Comparison of ENCODE assay signal across 8 cellular contexts in genomic region chr20:38073307-38074010, GRCh38. TPM values are rescaled to one million over a fixed set of nuclear protein-coding genes. Genes with fewer than 3 reads are reported as not detected.
DNase-seq lines count a peak whose midpoint lies in the region; ATAC-seq, FAIRE-seq and TF ChIP-seq lines count a peak whose summit lies in the region.

No MANE protein-coding gene starts in this region.

- H4K5ac ChIP-seq in IMR-90 (ENCODE audit: low read depth, low read length) (peak overlapping the region; percentile 78), H1 (ENCODE audit: insufficient read length, low read depth, low read length) (no peak overlapping the region), mesendoderm (ENCODE audit: low read length) (no peak overlapping the region)

- peak overlapping the region; percentile 90 for H2BK120ac ChIP-seq in IMR-90 (ENCODE audit: low read depth, low read length)
- no peak overlapping the region for H2BK120ac ChIP-seq in H1 (replicated peaks; ENCODE audit: low read depth, low read length)
- H2BK120ac ChIP-seq in mesendoderm (ENCODE audit: low read depth, low read length), result no peak overlapping the region

- TF ChIP-seq POLR2A in IMR-90 (IDR thresholded peaks at IDR 0.05; ENCODE audit: low read depth, low read length) (no peak), H1 (IDR thresholded peaks at IDR 0.05; ENCODE audit: control extremely low read depth in 1 of 2, low read depth in 2 of 2, low read length in 2 of 2) (no peak)

- H3K23ac ChIP-seq in IMR-90 (ENCODE audit: low read depth, low read length) (peak overlapping the region; percentile 50; the same call in 1 of the 2 replicates), H1 (ENCODE audit: insufficient read length) (no peak overlapping the region), mesendoderm (ENCODE audit: low read length) (no peak overlapping the region)

- H2BK15ac ChIP-seq in IMR-90 (ENCODE audit: low read depth, low read length), result peak overlapping the region; percentile 87
- H2BK15ac ChIP-seq in H1 (ENCODE audit: low read length), result no peak overlapping the region
- no peak overlapping the region for H2BK15ac ChIP-seq in mesendoderm (replicated peaks; ENCODE audit: low read depth)

- peak overlapping the region; percentile 92 for H2BK5ac ChIP-seq in IMR-90 (ENCODE audit: low read depth, low read length, poor library complexity, severe bottlenecking)
- no peak overlapping the region for H2BK5ac ChIP-seq in H1 (ENCODE audit: low read depth, low read length)
- no peak overlapping the region for H2BK5ac ChIP-seq in mesendoderm (ENCODE audit: low read length)

- H3K9me3 ChIP-seq in IMR-90 (ENCODE audit: control insufficient read depth, insufficient read depth, low read length) (no peaks in the 10 kb centered on the region), H1 (ENCODE audit: insufficient read depth in 2 of 2, low read depth in 1 of 2, low read length in 1 of 2) (no peaks in the 10 kb centered on the region), upper lobe of right lung (no peaks in the 10 kb centered on the region)

- H3K4me2 ChIP-seq in IMR-90 (ENCODE audit: low read depth, low read length) (peak overlapping the region; percentile 55), H1 (ENCODE audit: insufficient read depth in 1 of 2, low read depth in 2 of 2, low read length in 2 of 2) (no peak overlapping the region), mesendoderm (ENCODE audit: low read length) (no peak overlapping the region)

- H4K91ac ChIP-seq in IMR-90 (ENCODE audit: insufficient read depth, low read depth, low read length) (peak overlapping the region; percentile 73), H1 (replicated peaks; ENCODE audit: insufficient read length, low read length) (no peak overlapping the region)

- H2AK5ac ChIP-seq in IMR-90 (ENCODE audit: low read depth, low read length) (peak overlapping the region; percentile 89), H1 (ENCODE audit: low read depth, low read length) (no peak overlapping the region), mesendoderm (ENCODE audit: low read length) (no peak overlapping the region)

- peaks cover 48% of the 10 kb centered on the region for H3K36me3 Mint-ChIP-seq in activated CD4-positive, alpha-beta memory T cell treated with anti-CD3 and anti-CD28 coated beads for 36 hours
- H3K36me3 Mint-ChIP-seq in activated CD4-positive, alpha-beta memory T cell treated with anti-CD3 and anti-CD28 coated beads, Interleukin-2, amount 10 ng/mL, durations not matched to agents 7 days and 5 days (ENCODE audit: low read depth), result peaks cover 73% of the 10 kb centered on the region

- peak overlapping the region; percentile 8 for H2AK9ac ChIP-seq in IMR-90 (replicated peaks; ENCODE audit: low read depth, low read length, poor library complexity)

- intact Hi-C loops in activated CD4-positive, alpha-beta memory T cell treated with anti-CD3 and anti-CD28 coated beads for 36 hours (cut with micrococcal nuclease), result loop anchor here (5.0 kb wide), 2 partner anchors 94 to 149 kb away; partner anchors contain the start of gene TGM2
- intact Hi-C loops in IMR-90 (cut with micrococcal nuclease) (loop anchor here (1.0 to 2.0 kb wide), 3 partner anchors 92 to 148 kb away; partner anchors contain the start of gene TGM2), upper lobe of right lung (cut with DNase I) (loop anchor here (10.0 kb wide), 1 partner anchor 51 kb away; no protein-coding TSS in a partner anchor)

- H2AFZ ChIP-seq in IMR-90 (replicated peaks; ENCODE audit: low read length, poor library complexity) (no peak overlapping the region), H1 (ENCODE audit: low read length) (no peak overlapping the region)

- peak overlapping the region; percentile 88 for H3K4ac ChIP-seq in IMR-90 (ENCODE audit: low read depth, low read length)
- no peak overlapping the region for H3K4ac ChIP-seq in H1 (replicated peaks; ENCODE audit: insufficient read length, low read depth, low read length)
- H3K4ac ChIP-seq in mesendoderm (ENCODE audit: low read depth, low read length), result no peak overlapping the region

- H4K20me1 ChIP-seq in IMR-90 (ENCODE audit: insufficient read depth, low read length) (no peaks in the 10 kb centered on the region), H1 (replicated peaks in 1 of 2; ENCODE audit: control insufficient read depth in 1 of 2, insufficient read depth in 2 of 2, low read length in 2 of 2) (peaks cover 0 to 6% of the 10 kb centered on the region in 2 experiments)

- H3K18ac ChIP-seq in IMR-90 (ENCODE audit: low read depth, low read length), result peak overlapping the region; percentile 72
- H3K18ac ChIP-seq in H1 (ENCODE audit: extremely low read depth, low read length), result no peak overlapping the region
- no peak overlapping the region for H3K18ac ChIP-seq in mesendoderm (ENCODE audit: low read length)

- H3K27me3 ChIP-seq in IMR-90 (ENCODE audit: control insufficient read depth, insufficient read depth, low read length) (no peaks in the 10 kb centered on the region), H1 (replicated peaks in 1 of 4; ENCODE audit: control insufficient read depth in 3 of 4, extremely low read depth in 1 of 4, insufficient read depth in 3 of 4, low read length in 3 of 4) (no peaks in the 10 kb centered on the region), mesendoderm (ENCODE audit: insufficient read depth, low read length, poor library complexity) (no peaks in the 10 kb centered on the region), upper lobe of right lung (no peaks in the 10 kb centered on the region)

- peak overlapping the region; percentile 81 for H3K14ac ChIP-seq in IMR-90 (replicated peaks; ENCODE audit: low read depth, low read length)
- no peak overlapping the region for H3K14ac ChIP-seq in H1 (ENCODE audit: insufficient read length)

- ATAC-seq in IMR-90 (ENCODE audit: low read depth) (peak; percentile 87), upper lobe of right lung (peak; percentile 91)

- peak; percentile 89 for TF ChIP-seq CTCF in IMR-90 (conservative IDR thresholded peaks at IDR 0.05; ENCODE audit: low read depth, low read length)
- TF ChIP-seq CTCF in H1 (IDR thresholded peaks at IDR 0.05; ENCODE audit: control extremely low read depth in 1 of 3, insufficient read depth in 1 of 3, low read depth in 1 of 3, low read length in 3 of 3), result peak in 2 of 3 experiments; percentile 69 to 78; a peak in 3 of 4 replicates
- peak; percentile 73 for TF ChIP-seq CTCF in upper lobe of right lung (IDR thresholded peaks at IDR 0.05)

- FAIRE-seq in H1 (lab: Jason Lieb, UNC), result peak; percentile 81

- H3K36me3 ChIP-seq in IMR-90 (ENCODE audit: control insufficient read depth, insufficient read depth, low read length) (peaks cover 22% of the 10 kb centered on the region), H1 (ENCODE audit: control insufficient read depth in 2 of 4, insufficient read depth in 4 of 4, low read length in 3 of 4) (peaks cover 2 to 32% (median 18%) of the 10 kb centered on the region in 4 experiments), mesendoderm (ENCODE audit: control insufficient read depth, insufficient read depth, low read length) (peaks cover 8% of the 10 kb centered on the region), upper lobe of right lung (peaks cover 47% of the 10 kb centered on the region)

- H2BK12ac ChIP-seq in H1 (ENCODE audit: low read depth, low read length), result no peak overlapping the region

- no peak overlapping the region for H3K4me3 Mint-ChIP-seq in activated CD4-positive, alpha-beta memory T cell treated with anti-CD3 and anti-CD28 coated beads for 36 hours
- H3K4me3 Mint-ChIP-seq in activated CD4-positive, alpha-beta memory T cell treated with anti-CD3 and anti-CD28 coated beads, Interleukin-2, amount 10 ng/mL, durations not matched to agents 7 days and 5 days, result no peak overlapping the region

- CTCF ChIA-PET in activated CD4-positive, alpha-beta memory T cell treated with anti-CD3 and anti-CD28 coated beads for 36 hours (lab: Charles Lee), result interaction anchor here (0.6 to 7.1 kb wide), 37 partner anchors 8 to 509 kb away, joined by 3 to 119 read pairs (median 5); partner anchors contain the start of gene TTI1
- CTCF ChIA-PET in activated CD4-positive, alpha-beta memory T cell treated with anti-CD3 and anti-CD28 coated beads, Interleukin-2, amount 10 ng/mL, durations not matched to agents 7 days and 5 days (lab: Charles Lee), result interaction anchor here (0.7 to 2.4 kb wide), 19 partner anchors 9 to 203 kb away, joined by 3 to 38 read pairs (median 4); no protein-coding TSS in a partner anchor
- CTCF ChIA-PET in IMR-90 (lab: Yijun Ruan, JAX), result interaction anchor here (0.7 to 2.0 kb wide), 21 partner anchors 10 to 283 kb away, joined by 3 to 21 read pairs (median 4); no protein-coding TSS in a partner anchor
- CTCF ChIA-PET in H1 (lab: Charles Lee; ENCODE audit: partially characterized antibody), result interaction anchor here (0.6 to 6.6 kb wide), 48 partner anchors 9 to 1794 kb away, joined by 3 to 109 read pairs (median 4); no protein-coding TSS in a partner anchor

- H4K8ac ChIP-seq in IMR-90 (ENCODE audit: low read depth in 2 of 2, low read length in 2 of 2) (peak overlapping the region; percentile 28 to 83; a peak in 3 of 4 replicates), H1 (ENCODE audit: extremely low read depth, insufficient read depth, low read length) (no peak overlapping the region), mesendoderm (ENCODE audit: low read depth, low read length) (no peak overlapping the region)

- H3K79me1 ChIP-seq in IMR-90 (ENCODE audit: low read depth in 1 of 2, low read length in 2 of 2) (peaks cover 34 to 55% of the 10 kb centered on the region in 2 experiments), H1 (ENCODE audit: low read depth, low read length) (peaks cover 8% of the 10 kb centered on the region), mesendoderm (ENCODE audit: low read length) (peaks cover 5% of the 10 kb centered on the region)

- POLR2A ChIA-PET in activated CD4-positive, alpha-beta memory T cell treated with anti-CD3 and anti-CD28 coated beads for 36 hours (lab: Charles Lee), result interaction anchor here (1.0 to 1.3 kb wide), 2 partner anchors 16 to 148 kb away, joined by 4 read pairs; no protein-coding TSS in a partner anchor
- POLR2A ChIA-PET in activated CD4-positive, alpha-beta memory T cell treated with anti-CD3 and anti-CD28 coated beads, Interleukin-2, amount 10 ng/mL, durations not matched to agents 7 days and 5 days (lab: Charles Lee), result no interaction called here
- POLR2A ChIA-PET in IMR-90 (lab: Charles Lee; ENCODE audit: unreplicated experiment), result no interaction called here
- POLR2A ChIA-PET in H1 (lab: Charles Lee; ENCODE audit: partially characterized antibody), result interaction anchor here (0.6 to 1.6 kb wide), 3 partner anchors 22 to 122 kb away, joined by 3 to 4 read pairs (median 3); no protein-coding TSS in a partner anchor

- H3K4me1 Mint-ChIP-seq in activated CD4-positive, alpha-beta memory T cell treated with anti-CD3 and anti-CD28 coated beads for 36 hours (ENCODE audit: low read depth), result peaks cover 16% of the 10 kb centered on the region
- H3K4me1 Mint-ChIP-seq in activated CD4-positive, alpha-beta memory T cell treated with anti-CD3 and anti-CD28 coated beads, Interleukin-2, amount 10 ng/mL, durations not matched to agents 7 days and 5 days, result no peaks in the 10 kb centered on the region

- DNase-seq in activated CD4-positive, alpha-beta memory T cell treated with anti-CD3 and anti-CD28 coated beads for 36 hours, result peak; percentile 22
- DNase-seq in activated CD4-positive, alpha-beta memory T cell treated with anti-CD3 and anti-CD28 coated beads, Interleukin-2, amount 10 ng/mL, durations not matched to agents 7 days and 5 days, result no peak
- DNase-seq in IMR-90 (peak; percentile 98), SHP77 treated with DMSO at 0.1 percent for 48 hours (lab: John Stamatoyannopoulos, UW) (peak; percentile 24), H1 (ENCODE audit: low read depth in 1 of 2, low spot score in 2 of 2) (peak in 1 of 2 experiments; percentile 66), mesendoderm (peak; percentile 81), upper lobe of right lung (no peak)
- no peak for DNase-seq in stimulated activated CD4-positive, alpha-beta T cell treated with anti-CD3 and anti-CD28 coated beads, Interleukin-4, amount 100 ng/mL, for 4 hours

- peak overlapping the region; percentile 2 for H3K27ac Mint-ChIP-seq in activated CD4-positive, alpha-beta memory T cell treated with anti-CD3 and anti-CD28 coated beads for 36 hours
- H3K27ac Mint-ChIP-seq in activated CD4-positive, alpha-beta memory T cell treated with anti-CD3 and anti-CD28 coated beads, Interleukin-2, amount 10 ng/mL, durations not matched to agents 7 days and 5 days, result no peak overlapping the region

- peak overlapping the region; percentile 95 for H2BK20ac ChIP-seq in IMR-90 (ENCODE audit: low read depth, low read length)
- H2BK20ac ChIP-seq in H1 (ENCODE audit: low read length), result no peak overlapping the region

- in situ Hi-C loops in IMR-90 (cut with MboI; ENCODE audit: low sequenced_read_pairs), result no loop called here

- H3K9ac ChIP-seq in IMR-90 (ENCODE audit: low read depth, low read length) (peak overlapping the region; percentile 50), H1 (replicated peaks in 1 of 4; ENCODE audit: extremely low read depth in 1 of 4, low read depth in 3 of 4, low read length in 3 of 4) (no peak overlapping the region), mesendoderm (ENCODE audit: low read length) (no peak overlapping the region)

- H3K4me1 ChIP-seq in IMR-90 (ENCODE audit: control insufficient read depth, insufficient read depth, low read length), result peaks cover 21% of the 10 kb centered on the region
- H3K4me1 ChIP-seq in H1 (replicated peaks in 1 of 4; ENCODE audit: control insufficient read depth in 3 of 4, insufficient read depth in 4 of 4, low read length in 3 of 4), result 0 out of 7 replicates have a peak, but pooled peaks cover 0 to 2% (median 0%) of the 10 kb centered on the region in 4 experiments
- peaks cover 2% of the 10 kb centered on the region for H3K4me1 ChIP-seq in mesendoderm (ENCODE audit: control insufficient read depth, low read depth, low read length)
- peaks cover 29% of the 10 kb centered on the region for H3K4me1 ChIP-seq in upper lobe of right lung

- H3K56ac ChIP-seq in IMR-90 (ENCODE audit: extremely low read depth, insufficient read depth, low read length), result peak overlapping the region; percentile 29; the same call in 1 of the 2 replicates
- no peak overlapping the region for H3K56ac ChIP-seq in H1 (replicated peaks; ENCODE audit: insufficient read length, low read depth, low read length)
- H3K56ac ChIP-seq in mesendoderm (ENCODE audit: low read length), result no peak overlapping the region

- BruUV-seq in IMR-90 (replicated peaks; lab: Mats Ljungman, UMichigan), result no TSS peak

- no peaks in the 10 kb centered on the region for H3K23me2 ChIP-seq in H1 (ENCODE audit: low read depth, low read length)

- peak; percentile 75 for TF ChIP-seq RAD21 in IMR-90 (IDR thresholded peaks at IDR 0.05; ENCODE audit: low read length)
- TF ChIP-seq RAD21 in H1 (IDR thresholded peaks at IDR 0.05 in 1 of 2, conservative IDR thresholded peaks at IDR 0.05 in 1 of 2; ENCODE audit: low read depth in 2 of 2, low read length in 2 of 2), result peak; percentile 49 to 62

- TF ChIP-seq EP300 in H1 (IDR thresholded peaks at IDR 0.05; ENCODE audit: borderline replicate concordance in 1 of 2, low read depth in 2 of 2, low read length in 2 of 2), result no peak

- no peaks in the 10 kb centered on the region for H3K27me3 Mint-ChIP-seq in activated CD4-positive, alpha-beta memory T cell treated with anti-CD3 and anti-CD28 coated beads for 36 hours
- no peaks in the 10 kb centered on the region for H3K27me3 Mint-ChIP-seq in activated CD4-positive, alpha-beta memory T cell treated with anti-CD3 and anti-CD28 coated beads, Interleukin-2, amount 10 ng/mL, durations not matched to agents 7 days and 5 days

- H3K9me1 ChIP-seq in IMR-90 (ENCODE audit: insufficient read depth, low read length), result peaks cover 18% of the 10 kb centered on the region

- H3K27ac ChIP-seq in IMR-90 (ENCODE audit: insufficient read depth, low read length), result peak overlapping the region; percentile 89
- no peak overlapping the region for H3K27ac ChIP-seq in H1 (ENCODE audit: low read depth, low read length)
- no peak overlapping the region for H3K27ac ChIP-seq in mesendoderm (ENCODE audit: low read depth, low read length)
- H3K27ac ChIP-seq in upper lobe of right lung, result peak overlapping the region; percentile 63

- dilution Hi-C loops in IMR-90 (cut with HindIII; ENCODE audit: low sequenced_read_pairs, unreplicated experiment), result no loop called here

- no peaks in the 10 kb centered on the region for H3K9me3 Mint-ChIP-seq in activated CD4-positive, alpha-beta memory T cell treated with anti-CD3 and anti-CD28 coated beads for 36 hours
- no peaks in the 10 kb centered on the region for H3K9me3 Mint-ChIP-seq in activated CD4-positive, alpha-beta memory T cell treated with anti-CD3 and anti-CD28 coated beads, Interleukin-2, amount 10 ng/mL, durations not matched to agents 7 days and 5 days

- no CpG with 5 or more reads among the region's 4 CpGs for WGBS in IMR-90 (ENCODE audit: extremely low coverage in 2 of 2, insufficient read length in 1 of 2), 2 experiments
- 56% methylated on average over 4 of the region's 4 CpGs; no CpG with 5 or more reads in 1 of the 2 experiments for WGBS in H1 (ENCODE audit: extremely low coverage in 1 of 2, insufficient coverage in 1 of 2, insufficient read length in 1 of 2, insufficient replicate concordance in 2 of 2, low coverage in 1 of 2, low lambda C conversion rate in 2 of 2, missing lambda C conversion rate in 1 of 2), 2 experiments
- WGBS in mesendoderm (ENCODE audit: extremely low coverage, insufficient coverage, low lambda C conversion rate), result no CpG with 5 or more reads among the region's 4 CpGs

- H3K79me2 ChIP-seq in H1 (ENCODE audit: control insufficient read depth in 1 of 2, insufficient read depth in 2 of 2, low read length in 2 of 2) (peaks cover 0 to 8% of the 10 kb centered on the region in 2 experiments; a peak in 2 of 4 replicates), mesendoderm (ENCODE audit: control insufficient read depth, insufficient read depth, low read length) (no peaks in the 10 kb centered on the region)

- H3K4me3 ChIP-seq in IMR-90 (ENCODE audit: insufficient read depth, low read depth, low read length) (no peak overlapping the region), H1 (ENCODE audit: extremely low read depth in 1 of 4, insufficient read depth in 2 of 4, low read depth in 3 of 4, low read length in 4 of 4) (no peak overlapping the region), mesendoderm (ENCODE audit: low read length) (no peak overlapping the region), upper lobe of right lung (no peak overlapping the region)

RNA-seq across cellular contexts. Expression of gene RPRD1B, which starts 39.9 kb away (rescaled TPM):
- 10 to 100 TPM; 26.2 to 28.9 TPM for total RNA-seq in activated CD4-positive, alpha-beta memory T cell treated with anti-CD3 and anti-CD28 coated beads for 36 hours
- total RNA-seq in activated CD4-positive, alpha-beta memory T cell treated with anti-CD3 and anti-CD28 coated beads, Interleukin-2, amount 10 ng/mL, durations not matched to agents 7 days and 5 days, result 10 to 100 TPM; 27.6 to 33.2 TPM
- total RNA-seq in IMR-90 (2012; rRNA removed) (8.4 and 9.2 TPM in 2 replicates), upper lobe of right lung (33.1 TPM)
- polyA plus RNA-seq in IMR-90 (2012; rRNA removed) (7.8 and 9.9 TPM in 2 replicates), H1 (2011; rRNA removed) (10.1 and 10.3 TPM in 2 replicates)
- polyA plus RNA-seq in IMR-90 (2012; cell fraction: cytosol; rRNA removed), result 3.4 and 3.9 TPM in 2 replicates
- 5.4 and 21.8 TPM in 2 replicates for polyA plus RNA-seq in IMR-90 (2012; cell fraction: nucleus; rRNA removed; ENCODE audit: low replicate concordance)
- 17.7 and 20.9 TPM in 2 replicates for total RNA-seq in H1 (2021; fragmentation: NEBNext Ultra II Directional; extraction: Animal tissue kit (Norgen Biotek cat#: 25700))
- polyA plus RNA-seq in H1 (2011; cell fraction: cytosol; rRNA removed), result 11.6 TPM
- 12.1 TPM for polyA plus RNA-seq in H1 (2011; cell fraction: nucleus; rRNA removed)
- polyA plus RNA-seq in H1 (2012, experiment 1 of 2), result 9.4 to 14.2 TPM (median 12.0 TPM) in 4 replicates
- polyA plus RNA-seq in H1 (2012, experiment 2 of 2), result 6.2 TPM
- polyA plus RNA-seq in H1 (2013, experiment 1 of 2), result 15.7 TPM
- polyA plus RNA-seq in H1 (2013, experiment 2 of 2), result 16.5 TPM
- polyA minus RNA-seq in H1 (2011; rRNA and poly(A)+ RNA removed), result 14.9 and 17.4 TPM in 2 replicates
- 21.7 TPM for polyA minus RNA-seq in H1 (2011; cell fraction: cytosol; rRNA and poly(A)+ RNA removed)
- polyA minus RNA-seq in H1 (2011; cell fraction: nucleus; rRNA and poly(A)+ RNA removed), result 33.8 TPM
- 26.3 TPM for polyA plus RNA-seq in mesendoderm (2013, experiment 1 of 2)
- polyA plus RNA-seq in mesendoderm (2013, experiment 2 of 2), result 25.7 TPM

RNA-seq across cellular contexts. Expression of gene TTI1, which starts 40.2 kb away (rescaled TPM):
- 10 to 100 TPM; 31.8 to 32.7 TPM for total RNA-seq in activated CD4-positive, alpha-beta memory T cell treated with anti-CD3 and anti-CD28 coated beads for 36 hours
- 10 to 100 TPM; 21.7 to 23.1 TPM for total RNA-seq in activated CD4-positive, alpha-beta memory T cell treated with anti-CD3 and anti-CD28 coated beads, Interleukin-2, amount 10 ng/mL, durations not matched to agents 7 days and 5 days
- total RNA-seq in IMR-90 (2012; rRNA removed) (16.9 and 17.6 TPM in 2 replicates), upper lobe of right lung (16.3 TPM)
- polyA plus RNA-seq in IMR-90 (2012; rRNA removed) (12.5 and 13.4 TPM in 2 replicates), H1 (2011; rRNA removed) (34.1 and 38.7 TPM in 2 replicates)
- 4.6 and 6.4 TPM in 2 replicates for polyA plus RNA-seq in IMR-90 (2012; cell fraction: cytosol; rRNA removed)
- polyA plus RNA-seq in IMR-90 (2012; cell fraction: nucleus; rRNA removed; ENCODE audit: low replicate concordance), result 10.3 and 11.0 TPM in 2 replicates
- 47.0 TPM in 2 replicates for total RNA-seq in H1 (2021; fragmentation: NEBNext Ultra II Directional; extraction: Animal tissue kit (Norgen Biotek cat#: 25700))
- 36.0 TPM for polyA plus RNA-seq in H1 (2011; cell fraction: cytosol; rRNA removed)
- polyA plus RNA-seq in H1 (2011; cell fraction: nucleus; rRNA removed), result 46.9 TPM
- 38.2 to 42.6 TPM (median 41.6 TPM) in 4 replicates for polyA plus RNA-seq in H1 (2012, experiment 1 of 2)
- polyA plus RNA-seq in H1 (2012, experiment 2 of 2), result 9.6 TPM
- polyA plus RNA-seq in H1 (2013, experiment 1 of 2), result 27.7 TPM
- 26.1 TPM for polyA plus RNA-seq in H1 (2013, experiment 2 of 2)
- polyA minus RNA-seq in H1 (2011; rRNA and poly(A)+ RNA removed), result 107 and 112 TPM in 2 replicates
- 39.5 TPM for polyA minus RNA-seq in H1 (2011; cell fraction: cytosol; rRNA and poly(A)+ RNA removed)
- 62.0 TPM for polyA minus RNA-seq in H1 (2011; cell fraction: nucleus; rRNA and poly(A)+ RNA removed)
- polyA plus RNA-seq in mesendoderm (2013, experiment 1 of 2), result 24.7 TPM
- 25.3 TPM for polyA plus RNA-seq in mesendoderm (2013, experiment 2 of 2)

Comparison
In these comparisons a context has a peak if more than half of its experiments do, and no peak if none do; other contexts are left out.
1. DNase-seq: peak in activated CD4-positive, alpha-beta memory T cell treated with anti-CD3 and anti-CD28 coated beads for 36 hours (single experiment), IMR-90 (single experiment), SHP77 treated with DMSO at 0.1 percent for 48 hours (single experiment) and mesendoderm (single experiment); none in activated CD4-positive, alpha-beta memory T cell treated with anti-CD3 and anti-CD28 coated beads, Interleukin-2, amount 10 ng/mL, durations not matched to agents 7 days and 5 days (single experiment), upper lobe of right lung (single experiment) and stimulated activated CD4-positive, alpha-beta T cell treated with anti-CD3 and anti-CD28 coated beads, Interleukin-4, amount 100 ng/mL, for 4 hours (0 of 2).
2. POLR2A ChIA-PET loops: an anchor here in activated CD4-positive, alpha-beta memory T cell treated with anti-CD3 and anti-CD28 coated beads for 36 hours (1.0 to 1.3 kb wide) and H1 (0.6 to 1.6 kb wide); none called in activated CD4-positive, alpha-beta memory T cell treated with anti-CD3 and anti-CD28 coated beads, Interleukin-2, amount 10 ng/mL, durations not matched to agents 7 days and 5 days and IMR-90.
3. H3K27ac ChIP-seq: peak in IMR-90 (single experiment) and upper lobe of right lung (single experiment); none in H1 (single experiment) and mesendoderm (single experiment).
4. H4K8ac ChIP-seq: peak in IMR-90 (2 of 2); none in H1 (single experiment) and mesendoderm (single experiment).
5. Peak in every context shown above with its lines, with median percentiles within 50 percentile points of each other: CTCF ChIP-seq.